In genomic region chr9:87685871-87686519, GRCh38 we compare ENCODE assay signal across 2 cellular contexts.
TF ChIP-seq lines count a peak whose summit lies in the region.

No MANE protein-coding gene starts in this region.

TF ChIP-seq in liver, 16 proteins besides CTCF, POLR2A, EP300 and RAD21:
- TF ChIP-seq NR2F2 (IDR thresholded peaks at IDR 0.05) (peak; percentile 94), RXRA (IDR thresholded peaks at IDR 0.05) (peak in 1 of 2 donors; percentile 73), ZBTB33 (IDR thresholded peaks at IDR 0.05) (no peak), SP1 (IDR thresholded peaks at IDR 0.05) (peak; percentile 46), EGR1 (IDR thresholded peaks at IDR 0.05; ENCODE audit: low read depth in 2 of 2) (no peak)

TF ChIP-seq in HepG2, 621 proteins besides CTCF, POLR2A, EP300 and RAD21:
- TF ChIP-seq HNRNPL (IDR thresholded peaks at IDR 0.05; ENCODE audit: low read depth, low read length) (no peak), ZSCAN9 (CRISPR knock-in tag; IDR thresholded peaks at IDR 0.05; ENCODE audit: borderline replicate concordance) (no peak), TERF1 (CRISPR knock-in tag; IDR thresholded peaks at IDR 0.05) (no peak), HMGA1 (CRISPR knock-in tag; conservative IDR thresholded peaks at IDR 0.05) (no peak), ZNF770 (CRISPR knock-in tag; IDR thresholded peaks at IDR 0.05) (no peak)
